ENCODE assay signal across 1 cellular context in the genomic region with DNA sequence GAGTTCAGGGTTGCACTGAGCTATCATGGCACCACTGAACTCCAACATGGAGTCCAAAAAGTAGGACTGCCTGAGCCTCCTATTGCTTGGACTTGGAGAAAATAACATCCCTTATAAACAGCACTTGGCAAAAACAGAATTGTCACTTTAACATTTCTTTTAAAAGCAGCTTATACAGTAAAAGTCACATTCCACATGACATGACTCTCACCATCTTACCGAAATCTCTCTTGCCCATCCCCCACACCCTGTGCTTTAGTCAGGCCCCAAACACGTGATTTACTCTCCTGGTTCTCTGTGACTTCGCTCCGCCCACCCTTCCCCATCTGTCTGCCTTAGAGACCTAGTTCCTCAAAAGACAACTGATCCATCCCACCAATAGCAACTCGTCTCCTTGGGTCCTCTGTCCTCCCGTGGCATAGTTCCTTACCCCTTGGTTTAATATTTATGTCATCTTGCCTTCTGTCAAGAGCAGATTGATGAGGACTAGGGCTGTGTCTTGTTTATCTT.
TF ChIP-seq lines count a peak whose summit lies in the region.

No MANE protein-coding gene starts in this region.

TF ChIP-seq in K562, 482 proteins besides CTCF, POLR2A, EP300 and RAD21 (continued from another document and continues in another):
- TF ChIP-seq, protein P1, sequence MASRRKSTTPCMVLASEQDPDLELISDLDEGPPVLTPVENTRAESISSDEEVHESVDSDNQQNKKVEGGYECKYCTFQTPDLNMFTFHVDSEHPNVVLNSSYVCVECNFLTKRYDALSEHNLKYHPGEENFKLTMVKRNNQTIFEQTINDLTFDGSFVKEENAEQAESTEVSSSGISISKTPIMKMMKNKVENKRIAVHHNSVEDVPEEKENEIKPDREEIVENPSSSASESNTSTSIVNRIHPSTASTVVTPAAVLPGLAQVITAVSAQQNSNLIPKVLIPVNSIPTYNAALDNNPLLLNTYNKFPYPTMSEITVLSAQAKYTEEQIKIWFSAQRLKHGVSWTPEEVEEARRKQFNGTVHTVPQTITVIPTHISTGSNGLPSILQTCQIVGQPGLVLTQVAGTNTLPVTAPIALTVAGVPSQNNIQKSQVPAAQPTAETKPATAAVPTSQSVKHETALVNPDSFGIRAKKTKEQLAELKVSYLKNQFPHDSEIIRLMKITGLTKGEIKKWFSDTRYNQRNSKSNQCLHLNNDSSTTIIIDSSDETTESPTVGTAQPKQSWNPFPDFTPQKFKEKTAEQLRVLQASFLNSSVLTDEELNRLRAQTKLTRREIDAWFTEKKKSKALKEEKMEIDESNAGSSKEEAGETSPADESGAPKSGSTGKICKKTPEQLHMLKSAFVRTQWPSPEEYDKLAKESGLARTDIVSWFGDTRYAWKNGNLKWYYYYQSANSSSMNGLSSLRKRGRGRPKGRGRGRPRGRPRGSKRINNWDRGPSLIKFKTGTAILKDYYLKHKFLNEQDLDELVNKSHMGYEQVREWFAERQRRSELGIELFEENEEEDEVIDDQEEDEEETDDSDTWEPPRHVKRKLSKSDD (conservative IDR thresholded peaks at IDR 0.05; ENCODE audit: low read length) = no peak
- no peak for TF ChIP-seq CAMTA2 (CRISPR knock-in tag; conservative IDR thresholded peaks at IDR 0.05)
- no peak for TF ChIP-seq POLR3G (IDR thresholded peaks at IDR 0.05; ENCODE audit: extremely low read depth, insufficient read length, insufficient replicate concordance)
- peak; percentile 97 for TF ChIP-seq DDX20 (tag; IDR thresholded peaks at IDR 0.05; ENCODE audit: low read depth)
- TF ChIP-seq ZNF780A (CRISPR knock-in tag; IDR thresholded peaks at IDR 0.05) = peak; percentile 60; the same call in 1 of the 2 replicates
- TF ChIP-seq, protein P2, sequence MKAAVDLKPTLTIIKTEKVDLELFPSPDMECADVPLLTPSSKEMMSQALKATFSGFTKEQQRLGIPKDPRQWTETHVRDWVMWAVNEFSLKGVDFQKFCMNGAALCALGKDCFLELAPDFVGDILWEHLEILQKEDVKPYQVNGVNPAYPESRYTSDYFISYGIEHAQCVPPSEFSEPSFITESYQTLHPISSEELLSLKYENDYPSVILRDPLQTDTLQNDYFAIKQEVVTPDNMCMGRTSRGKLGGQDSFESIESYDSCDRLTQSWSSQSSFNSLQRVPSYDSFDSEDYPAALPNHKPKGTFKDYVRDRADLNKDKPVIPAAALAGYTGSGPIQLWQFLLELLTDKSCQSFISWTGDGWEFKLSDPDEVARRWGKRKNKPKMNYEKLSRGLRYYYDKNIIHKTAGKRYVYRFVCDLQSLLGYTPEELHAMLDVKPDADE (conservative IDR thresholded peaks at IDR 0.05; ENCODE audit: control insufficient read depth, low read depth, low read length) = no peak
- TF ChIP-seq, protein P3, sequence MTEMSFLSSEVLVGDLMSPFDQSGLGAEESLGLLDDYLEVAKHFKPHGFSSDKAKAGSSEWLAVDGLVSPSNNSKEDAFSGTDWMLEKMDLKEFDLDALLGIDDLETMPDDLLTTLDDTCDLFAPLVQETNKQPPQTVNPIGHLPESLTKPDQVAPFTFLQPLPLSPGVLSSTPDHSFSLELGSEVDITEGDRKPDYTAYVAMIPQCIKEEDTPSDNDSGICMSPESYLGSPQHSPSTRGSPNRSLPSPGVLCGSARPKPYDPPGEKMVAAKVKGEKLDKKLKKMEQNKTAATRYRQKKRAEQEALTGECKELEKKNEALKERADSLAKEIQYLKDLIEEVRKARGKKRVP (CRISPR knock-in tag; IDR thresholded peaks at IDR 0.05) = peak; percentile 82
- TF ChIP-seq, protein P4, sequence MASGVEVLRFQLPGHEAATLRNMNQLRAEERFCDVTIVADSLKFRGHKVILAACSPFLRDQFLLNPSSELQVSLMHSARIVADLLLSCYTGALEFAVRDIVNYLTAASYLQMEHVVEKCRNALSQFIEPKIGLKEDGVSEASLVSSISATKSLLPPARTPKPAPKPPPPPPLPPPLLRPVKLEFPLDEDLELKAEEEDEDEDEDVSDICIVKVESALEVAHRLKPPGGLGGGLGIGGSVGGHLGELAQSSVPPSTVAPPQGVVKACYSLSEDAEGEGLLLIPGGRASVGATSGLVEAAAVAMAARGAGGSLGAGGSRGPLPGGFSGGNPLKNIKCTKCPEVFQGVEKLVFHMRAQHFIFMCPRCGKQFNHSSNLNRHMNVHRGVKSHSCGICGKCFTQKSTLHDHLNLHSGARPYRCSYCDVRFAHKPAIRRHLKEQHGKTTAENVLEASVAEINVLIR (CRISPR knock-in tag; IDR thresholded peaks at IDR 0.05) = peak; percentile 65
- TF ChIP-seq TEAD4 (IDR thresholded peaks at IDR 0.05; ENCODE audit: low read length) = peak; percentile 32; the same call in 1 of the 2 replicates
- TF ChIP-seq TEAD4 (CRISPR knock-in tag; IDR thresholded peaks at IDR 0.05; ENCODE audit: borderline replicate concordance) = no peak
- TF ChIP-seq, protein P5, sequence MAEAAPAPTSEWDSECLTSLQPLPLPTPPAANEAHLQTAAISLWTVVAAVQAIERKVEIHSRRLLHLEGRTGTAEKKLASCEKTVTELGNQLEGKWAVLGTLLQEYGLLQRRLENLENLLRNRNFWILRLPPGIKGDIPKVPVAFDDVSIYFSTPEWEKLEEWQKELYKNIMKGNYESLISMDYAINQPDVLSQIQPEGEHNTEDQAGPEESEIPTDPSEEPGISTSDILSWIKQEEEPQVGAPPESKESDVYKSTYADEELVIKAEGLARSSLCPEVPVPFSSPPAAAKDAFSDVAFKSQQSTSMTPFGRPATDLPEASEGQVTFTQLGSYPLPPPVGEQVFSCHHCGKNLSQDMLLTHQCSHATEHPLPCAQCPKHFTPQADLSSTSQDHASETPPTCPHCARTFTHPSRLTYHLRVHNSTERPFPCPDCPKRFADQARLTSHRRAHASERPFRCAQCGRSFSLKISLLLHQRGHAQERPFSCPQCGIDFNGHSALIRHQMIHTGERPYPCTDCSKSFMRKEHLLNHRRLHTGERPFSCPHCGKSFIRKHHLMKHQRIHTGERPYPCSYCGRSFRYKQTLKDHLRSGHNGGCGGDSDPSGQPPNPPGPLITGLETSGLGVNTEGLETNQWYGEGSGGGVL (CRISPR knock-in tag; IDR thresholded peaks at IDR 0.05) = peak; percentile 83
- no peak for TF ChIP-seq CBFA2T3 (IDR thresholded peaks at IDR 0.05)
- TF ChIP-seq NR2C2 (CRISPR knock-in tag; IDR thresholded peaks at IDR 0.05) = no peak
- TF ChIP-seq NR2C2 (tag; IDR thresholded peaks at IDR 0.05) = peak; percentile 70
- TF ChIP-seq NR1H2 (CRISPR knock-in tag; IDR thresholded peaks at IDR 0.05) = no peak
- no peak for TF ChIP-seq MTA3 (IDR thresholded peaks at IDR 0.05; ENCODE audit: borderline replicate concordance)
- no peak for TF ChIP-seq ZC3H4 (CRISPR knock-in tag; IDR thresholded peaks at IDR 0.05; ENCODE audit: borderline replicate concordance)
- no peak for TF ChIP-seq EZH2 (IDR thresholded peaks at IDR 0.05; ENCODE audit: borderline replicate concordance, low read depth, low read length)
- no peak for TF ChIP-seq ZNF146 (CRISPR knock-in tag; IDR thresholded peaks at IDR 0.05; ENCODE audit: unreplicated experiment)
- no peak for TF ChIP-seq KAT7 (CRISPR knock-in tag; IDR thresholded peaks at IDR 0.05; ENCODE audit: borderline replicate concordance)
- TF ChIP-seq C11orf30 (IDR thresholded peaks at IDR 0.05; ENCODE audit: low read depth) = no peak
- TF ChIP-seq, protein P6, sequence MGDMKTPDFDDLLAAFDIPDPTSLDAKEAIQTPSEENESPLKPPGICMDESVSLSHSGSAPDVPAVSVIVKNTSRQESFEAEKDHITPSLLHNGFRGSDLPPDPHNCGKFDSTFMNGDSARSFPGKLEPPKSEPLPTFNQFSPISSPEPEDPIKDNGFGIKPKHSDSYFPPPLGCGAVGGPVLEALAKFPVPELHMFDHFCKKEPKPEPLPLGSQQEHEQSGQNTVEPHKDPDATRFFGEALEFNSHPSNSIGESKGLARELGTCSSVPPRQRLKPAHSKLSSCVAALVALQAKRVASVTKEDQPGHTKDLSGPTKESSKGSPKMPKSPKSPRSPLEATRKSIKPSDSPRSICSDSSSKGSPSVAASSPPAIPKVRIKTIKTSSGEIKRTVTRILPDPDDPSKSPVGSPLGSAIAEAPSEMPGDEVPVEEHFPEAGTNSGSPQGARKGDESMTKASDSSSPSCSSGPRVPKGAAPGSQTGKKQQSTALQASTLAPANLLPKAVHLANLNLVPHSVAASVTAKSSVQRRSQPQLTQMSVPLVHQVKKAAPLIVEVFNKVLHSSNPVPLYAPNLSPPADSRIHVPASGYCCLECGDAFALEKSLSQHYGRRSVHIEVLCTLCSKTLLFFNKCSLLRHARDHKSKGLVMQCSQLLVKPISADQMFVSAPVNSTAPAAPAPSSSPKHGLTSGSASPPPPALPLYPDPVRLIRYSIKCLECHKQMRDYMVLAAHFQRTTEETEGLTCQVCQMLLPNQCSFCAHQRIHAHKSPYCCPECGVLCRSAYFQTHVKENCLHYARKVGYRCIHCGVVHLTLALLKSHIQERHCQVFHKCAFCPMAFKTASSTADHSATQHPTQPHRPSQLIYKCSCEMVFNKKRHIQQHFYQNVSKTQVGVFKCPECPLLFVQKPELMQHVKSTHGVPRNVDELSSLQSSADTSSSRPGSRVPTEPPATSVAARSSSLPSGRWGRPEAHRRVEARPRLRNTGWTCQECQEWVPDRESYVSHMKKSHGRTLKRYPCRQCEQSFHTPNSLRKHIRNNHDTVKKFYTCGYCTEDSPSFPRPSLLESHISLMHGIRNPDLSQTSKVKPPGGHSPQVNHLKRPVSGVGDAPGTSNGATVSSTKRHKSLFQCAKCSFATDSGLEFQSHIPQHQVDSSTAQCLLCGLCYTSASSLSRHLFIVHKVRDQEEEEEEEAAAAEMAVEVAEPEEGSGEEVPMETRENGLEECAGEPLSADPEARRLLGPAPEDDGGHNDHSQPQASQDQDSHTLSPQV (IDR thresholded peaks at IDR 0.05) = peak; percentile 99
- TF ChIP-seq ZC3H8 (IDR thresholded peaks at IDR 0.05) = no peak
- TF ChIP-seq, protein P7, sequence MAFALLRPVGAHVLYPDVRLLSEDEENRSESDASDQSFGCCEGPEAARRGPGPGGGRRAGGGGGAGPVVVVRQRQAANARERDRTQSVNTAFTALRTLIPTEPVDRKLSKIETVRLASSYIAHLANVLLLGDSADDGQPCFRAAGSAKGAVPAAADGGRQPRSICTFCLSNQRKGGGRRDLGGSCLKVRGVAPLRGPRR (CRISPR knock-in tag; IDR thresholded peaks at IDR 0.05) = peak; percentile 96
- no peak for TF ChIP-seq NELFE (IDR thresholded peaks at IDR 0.05; ENCODE audit: insufficient read depth, insufficient read length)
- peak in 1 of 2 experiments; percentile 69; a peak in 2 of 4 replicates for TF ChIP-seq MAZ (CRISPR knock-in tag; conservative IDR thresholded peaks at IDR 0.05 in 1 of 2, IDR thresholded peaks at IDR 0.05 in 1 of 2)
- 0 out of 2 replicates have a peak, but pooled peaks have one; percentile 16 for TF ChIP-seq CHD2 (IDR thresholded peaks at IDR 0.05; ENCODE audit: low read depth, low read length)
- TF ChIP-seq NFE2L1 (tag; IDR thresholded peaks at IDR 0.05; ENCODE audit: borderline replicate concordance, low read depth) = peak; percentile 72
- no peak for TF ChIP-seq ESRRA (IDR thresholded peaks at IDR 0.05; ENCODE audit: borderline replicate concordance, low read depth)
- peak; percentile 22; the same call in 1 of the 2 replicates for TF ChIP-seq NCOR1 (IDR thresholded peaks at IDR 0.05)
- TF ChIP-seq CHD1 (IDR thresholded peaks at IDR 0.05; ENCODE audit: low read length) = no peak
- no peak for TF ChIP-seq NUFIP1 (IDR thresholded peaks at IDR 0.05; ENCODE audit: partially characterized antibody)
- TF ChIP-seq, protein P8, sequence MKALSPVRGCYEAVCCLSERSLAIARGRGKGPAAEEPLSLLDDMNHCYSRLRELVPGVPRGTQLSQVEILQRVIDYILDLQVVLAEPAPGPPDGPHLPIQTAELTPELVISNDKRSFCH (CRISPR knock-in tag; IDR thresholded peaks at IDR 0.05) = peak; percentile 77; the same call in 1 of the 2 replicates
- TF ChIP-seq, protein P8 (tag; IDR thresholded peaks at IDR 0.05) = peak; percentile 97
- TF ChIP-seq, protein P9, sequence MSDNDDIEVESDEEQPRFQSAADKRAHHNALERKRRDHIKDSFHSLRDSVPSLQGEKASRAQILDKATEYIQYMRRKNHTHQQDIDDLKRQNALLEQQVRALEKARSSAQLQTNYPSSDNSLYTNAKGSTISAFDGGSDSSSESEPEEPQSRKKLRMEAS (CRISPR knock-in tag; IDR thresholded peaks at IDR 0.05) = 0 out of 2 replicates have a peak, but pooled peaks have one; percentile 27
- TF ChIP-seq, protein P10, sequence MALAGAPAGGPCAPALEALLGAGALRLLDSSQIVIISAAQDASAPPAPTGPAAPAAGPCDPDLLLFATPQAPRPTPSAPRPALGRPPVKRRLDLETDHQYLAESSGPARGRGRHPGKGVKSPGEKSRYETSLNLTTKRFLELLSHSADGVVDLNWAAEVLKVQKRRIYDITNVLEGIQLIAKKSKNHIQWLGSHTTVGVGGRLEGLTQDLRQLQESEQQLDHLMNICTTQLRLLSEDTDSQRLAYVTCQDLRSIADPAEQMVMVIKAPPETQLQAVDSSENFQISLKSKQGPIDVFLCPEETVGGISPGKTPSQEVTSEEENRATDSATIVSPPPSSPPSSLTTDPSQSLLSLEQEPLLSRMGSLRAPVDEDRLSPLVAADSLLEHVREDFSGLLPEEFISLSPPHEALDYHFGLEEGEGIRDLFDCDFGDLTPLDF (CRISPR knock-in tag; IDR thresholded peaks at IDR 0.05) = no peak
- peak; percentile 85 for TF ChIP-seq ZNF311 (CRISPR knock-in tag; IDR thresholded peaks at IDR 0.05)
- TF ChIP-seq ZNF347 (CRISPR knock-in tag; IDR thresholded peaks at IDR 0.05; ENCODE audit: low read depth) = 0 out of 2 replicates have a peak, but pooled peaks have one; percentile 63
- no peak for TF ChIP-seq KDM1A (IDR thresholded peaks at IDR 0.05)
- TF ChIP-seq, protein P11, sequence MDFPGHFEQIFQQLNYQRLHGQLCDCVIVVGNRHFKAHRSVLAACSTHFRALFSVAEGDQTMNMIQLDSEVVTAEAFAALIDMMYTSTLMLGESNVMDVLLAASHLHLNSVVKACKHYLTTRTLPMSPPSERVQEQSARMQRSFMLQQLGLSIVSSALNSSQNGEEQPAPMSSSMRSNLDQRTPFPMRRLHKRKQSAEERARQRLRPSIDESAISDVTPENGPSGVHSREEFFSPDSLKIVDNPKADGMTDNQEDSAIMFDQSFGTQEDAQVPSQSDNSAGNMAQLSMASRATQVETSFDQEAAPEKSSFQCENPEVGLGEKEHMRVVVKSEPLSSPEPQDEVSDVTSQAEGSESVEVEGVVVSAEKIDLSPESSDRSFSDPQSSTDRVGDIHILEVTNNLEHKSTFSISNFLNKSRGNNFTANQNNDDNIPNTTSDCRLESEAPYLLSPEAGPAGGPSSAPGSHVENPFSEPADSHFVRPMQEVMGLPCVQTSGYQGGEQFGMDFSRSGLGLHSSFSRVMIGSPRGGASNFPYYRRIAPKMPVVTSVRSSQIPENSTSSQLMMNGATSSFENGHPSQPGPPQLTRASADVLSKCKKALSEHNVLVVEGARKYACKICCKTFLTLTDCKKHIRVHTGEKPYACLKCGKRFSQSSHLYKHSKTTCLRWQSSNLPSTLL (IDR thresholded peaks at IDR 0.05) = no peak
- peak; percentile 54 for TF ChIP-seq EP400 (IDR thresholded peaks at IDR 0.05)
- TF ChIP-seq GATAD2B (IDR thresholded peaks at IDR 0.05; ENCODE audit: borderline replicate concordance) = no peak
- TF ChIP-seq, protein P12, sequence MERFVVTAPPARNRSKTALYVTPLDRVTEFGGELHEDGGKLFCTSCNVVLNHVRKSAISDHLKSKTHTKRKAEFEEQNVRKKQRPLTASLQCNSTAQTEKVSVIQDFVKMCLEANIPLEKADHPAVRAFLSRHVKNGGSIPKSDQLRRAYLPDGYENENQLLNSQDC (CRISPR knock-in tag; IDR thresholded peaks at IDR 0.05) = no peak
- no peak for TF ChIP-seq RBM22 (IDR thresholded peaks at IDR 0.05; ENCODE audit: low read depth, low read length, poor library complexity, severe bottlenecking)
